ENCODE assay signal across 10 cellular contexts in the genomic region with DNA sequence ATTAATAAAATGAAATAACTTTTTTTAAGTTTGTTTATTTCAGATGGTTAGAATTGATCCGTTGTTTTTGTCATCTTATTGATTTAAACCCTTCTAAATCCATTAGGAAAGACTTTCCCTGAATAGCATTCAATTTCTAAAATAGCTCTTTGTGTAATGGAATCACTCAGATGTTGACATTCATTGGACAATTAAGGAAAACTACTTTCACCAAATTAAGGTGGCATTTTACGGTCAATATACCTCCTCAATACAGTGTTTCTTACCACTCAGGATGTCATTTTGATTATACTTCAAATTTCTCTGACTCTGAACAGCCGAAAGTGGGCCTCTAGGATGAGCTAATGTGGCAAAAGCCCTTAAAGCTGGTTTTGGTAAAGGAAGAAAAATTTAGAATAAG. TPM values are rescaled to one million over a fixed set of nuclear protein-coding genes. Genes with fewer than 3 reads are reported as not detected.
DNase-seq lines count a peak whose midpoint lies in the region.
"Had no signal": no experiment of that assay in that cellular context is flagged by ENCODE, and none has a peak within 500 bp of the region (broad histone marks: within the 10 kb centered on the region; RNA-seq: fewer than 3 reads in every experiment).

No MANE protein-coding gene starts in this region.

- H3K9me3 Mint-ChIP-seq in activated naive CD4-positive, alpha-beta T cell treated with anti-CD3 and anti-CD28 coated beads, Interleukin-2, amount 10 ng/mL, durations not matched to agents 7 days and 5 days, result no peaks in the 10 kb centered on the region
- no peaks in the 10 kb centered on the region for H3K9me3 Mint-ChIP-seq in activated T-helper 2 cell treated with anti-CD3 and anti-CD28 coated beads, Interferon-gamma antibody, Interleukin-2, Interleukin-4, amounts not matched to agents 10 μg/mL and 5 μg/mL and 100 μg/mL, durations not matched to agents 14 hours and 24 hours and 36 hours

- no peak for DNase-seq in activated naive CD4-positive, alpha-beta T cell treated with anti-CD3 and anti-CD28 coated beads, Interleukin-2, amount 10 ng/mL, durations not matched to agents 7 days and 5 days
- no peak for DNase-seq in activated naive CD4-positive, alpha-beta T cell treated with Interleukin-2 at 50 U/mL for 16 hours
- DNase-seq in activated T-helper 2 cell treated with anti-CD3 and anti-CD28 coated beads, Interferon-gamma antibody, Interleukin-2, Interleukin-4, amounts not matched to agents 10 μg/mL and 5 μg/mL and 100 μg/mL, durations not matched to agents 14 hours and 24 hours and 36 hours (ENCODE audit: low spot score), result no peak
- DNase-seq in 8988T, result no peak
- DNase-seq in stimulated activated CD4-positive, alpha-beta T cell treated with anti-CD3 and anti-CD28 coated beads, Interleukin-15, amount 100 ng/mL, for 24 hours, result no peak
- DNase-seq in foreskin melanocyte, result no peak
- DNase-seq: effector memory CD4-positive, alpha-beta T cell; MV-4-11 had no signal

- no peaks in the 10 kb centered on the region for H3K27me3 ChIP-seq in iPS-20b (ENCODE audit: insufficient read depth, low read length)
- no peaks in the 10 kb centered on the region for H3K27me3 ChIP-seq in thymus (ENCODE audit: control insufficient read depth, insufficient read depth)

- H3K27me3 Mint-ChIP-seq in activated naive CD4-positive, alpha-beta T cell treated with anti-CD3 and anti-CD28 coated beads, Interleukin-2, amount 10 ng/mL, durations not matched to agents 7 days and 5 days, result peaks cover 8% of the 10 kb centered on the region
- no peaks in the 10 kb centered on the region for H3K27me3 Mint-ChIP-seq in activated T-helper 2 cell treated with anti-CD3 and anti-CD28 coated beads, Interferon-gamma antibody, Interleukin-2, Interleukin-4, amounts not matched to agents 10 μg/mL and 5 μg/mL and 100 μg/mL, durations not matched to agents 14 hours and 24 hours and 36 hours (ENCODE audit: low read depth)

- peaks cover 59% of the 10 kb centered on the region for H3K36me3 Mint-ChIP-seq in activated naive CD4-positive, alpha-beta T cell treated with anti-CD3 and anti-CD28 coated beads, Interleukin-2, amount 10 ng/mL, durations not matched to agents 7 days and 5 days
- H3K36me3 Mint-ChIP-seq in activated T-helper 2 cell treated with anti-CD3 and anti-CD28 coated beads, Interferon-gamma antibody, Interleukin-2, Interleukin-4, amounts not matched to agents 10 μg/mL and 5 μg/mL and 100 μg/mL, durations not matched to agents 14 hours and 24 hours and 36 hours (ENCODE audit: low read depth), result peaks cover 72% of the 10 kb centered on the region

- intact Hi-C loops in activated T-helper 2 cell treated with anti-CD3 and anti-CD28 coated beads, Interferon-gamma antibody, Interleukin-2, Interleukin-4, amounts not matched to agents 10 μg/mL and 5 μg/mL and 100 μg/mL, durations not matched to agents 14 hours and 24 hours and 36 hours (cut with micrococcal nuclease), result no loop called here

- peak overlapping the region; percentile 96 for H3K4me3 Mint-ChIP-seq in activated naive CD4-positive, alpha-beta T cell treated with anti-CD3 and anti-CD28 coated beads, Interleukin-2, amount 10 ng/mL, durations not matched to agents 7 days and 5 days
- peak overlapping the region; percentile 93 for H3K4me3 Mint-ChIP-seq in activated T-helper 2 cell treated with anti-CD3 and anti-CD28 coated beads, Interferon-gamma antibody, Interleukin-2, Interleukin-4, amounts not matched to agents 10 μg/mL and 5 μg/mL and 100 μg/mL, durations not matched to agents 14 hours and 24 hours and 36 hours (ENCODE audit: low read depth)

- H3K27ac ChIP-seq in iPS-20b (ENCODE audit: low read length) (no peak overlapping the region), thymus (ENCODE audit: low read depth) (no peak overlapping the region)

- H3K36me3 ChIP-seq in iPS-20b (ENCODE audit: insufficient read depth, low read depth, low read length) (peaks cover 41% of the 10 kb centered on the region), thymus (ENCODE audit: control insufficient read depth, insufficient read depth) (peaks cover 7% of the 10 kb centered on the region)

- CTCF ChIA-PET in activated naive CD4-positive, alpha-beta T cell treated with anti-CD3 and anti-CD28 coated beads, Interleukin-2, amount 10 ng/mL, durations not matched to agents 7 days and 5 days (lab: Charles Lee), result interaction anchor here (0.9 to 1.5 kb wide), 2 partner anchors 9 to 35 kb away, joined by 3 to 4 read pairs; no protein-coding TSS in a partner anchor

- H3K9me3 ChIP-seq in iPS-20b (ENCODE audit: insufficient read depth, low read depth, low read length) (no peaks in the 10 kb centered on the region), thymus (ENCODE audit: control insufficient read depth) (no peaks in the 10 kb centered on the region)

- H3K27ac Mint-ChIP-seq in activated naive CD4-positive, alpha-beta T cell treated with anti-CD3 and anti-CD28 coated beads, Interleukin-2, amount 10 ng/mL, durations not matched to agents 7 days and 5 days, result peak overlapping the region; percentile 95
- H3K27ac Mint-ChIP-seq in activated T-helper 2 cell treated with anti-CD3 and anti-CD28 coated beads, Interferon-gamma antibody, Interleukin-2, Interleukin-4, amounts not matched to agents 10 μg/mL and 5 μg/mL and 100 μg/mL, durations not matched to agents 14 hours and 24 hours and 36 hours, result peak overlapping the region; percentile 67

- H3K4me3 ChIP-seq in iPS-20b (ENCODE audit: low read length) (peak overlapping the region; percentile 94), thymus (ENCODE audit: low read length) (peak overlapping the region; percentile 75)

- H3K4me1 Mint-ChIP-seq in activated naive CD4-positive, alpha-beta T cell treated with anti-CD3 and anti-CD28 coated beads, Interleukin-2, amount 10 ng/mL, durations not matched to agents 7 days and 5 days, result peaks cover 66% of the 10 kb centered on the region
- peaks cover 45% of the 10 kb centered on the region for H3K4me1 Mint-ChIP-seq in activated T-helper 2 cell treated with anti-CD3 and anti-CD28 coated beads, Interferon-gamma antibody, Interleukin-2, Interleukin-4, amounts not matched to agents 10 μg/mL and 5 μg/mL and 100 μg/mL, durations not matched to agents 14 hours and 24 hours and 36 hours (ENCODE audit: low read depth)

- WGBS in thymus, result 96% methylated on average over 3 of the region's 3 CpGs

- peaks cover 9% of the 10 kb centered on the region for H3K4me1 ChIP-seq in iPS-20b (ENCODE audit: insufficient read depth, low read length)
- peaks cover 16% of the 10 kb centered on the region for H3K4me1 ChIP-seq in thymus (ENCODE audit: control insufficient read depth, insufficient read depth, low read length)

- H3K9ac ChIP-seq in iPS-20b (ENCODE audit: low read depth, low read length), result peak overlapping the region; percentile 91

RNA-seq across cellular contexts. Expression of a gene that starts 1.8 kb away (rescaled TPM):
- total RNA-seq in activated T-helper 2 cell treated with anti-CD3 and anti-CD28 coated beads, Interferon-gamma antibody, Interleukin-2, Interleukin-4, amounts not matched to agents 10 μg/mL and 5 μg/mL and 100 μg/mL, durations not matched to agents 14 hours and 24 hours and 36 hours, result 112 TPM in 2 replicates
- polyA plus RNA-seq in thymus, result 120 TPM

RNA-seq across cellular contexts. Expression of a gene that starts 9.4 kb away (rescaled TPM):
- 1,903 and 1,963 TPM in 2 replicates for total RNA-seq in activated T-helper 2 cell treated with anti-CD3 and anti-CD28 coated beads, Interferon-gamma antibody, Interleukin-2, Interleukin-4, amounts not matched to agents 10 μg/mL and 5 μg/mL and 100 μg/mL, durations not matched to agents 14 hours and 24 hours and 36 hours
- polyA plus RNA-seq in thymus, result 6,819 TPM
